Comparison of ENCODE assay signal across 8 cellular contexts in the genomic region with DNA sequence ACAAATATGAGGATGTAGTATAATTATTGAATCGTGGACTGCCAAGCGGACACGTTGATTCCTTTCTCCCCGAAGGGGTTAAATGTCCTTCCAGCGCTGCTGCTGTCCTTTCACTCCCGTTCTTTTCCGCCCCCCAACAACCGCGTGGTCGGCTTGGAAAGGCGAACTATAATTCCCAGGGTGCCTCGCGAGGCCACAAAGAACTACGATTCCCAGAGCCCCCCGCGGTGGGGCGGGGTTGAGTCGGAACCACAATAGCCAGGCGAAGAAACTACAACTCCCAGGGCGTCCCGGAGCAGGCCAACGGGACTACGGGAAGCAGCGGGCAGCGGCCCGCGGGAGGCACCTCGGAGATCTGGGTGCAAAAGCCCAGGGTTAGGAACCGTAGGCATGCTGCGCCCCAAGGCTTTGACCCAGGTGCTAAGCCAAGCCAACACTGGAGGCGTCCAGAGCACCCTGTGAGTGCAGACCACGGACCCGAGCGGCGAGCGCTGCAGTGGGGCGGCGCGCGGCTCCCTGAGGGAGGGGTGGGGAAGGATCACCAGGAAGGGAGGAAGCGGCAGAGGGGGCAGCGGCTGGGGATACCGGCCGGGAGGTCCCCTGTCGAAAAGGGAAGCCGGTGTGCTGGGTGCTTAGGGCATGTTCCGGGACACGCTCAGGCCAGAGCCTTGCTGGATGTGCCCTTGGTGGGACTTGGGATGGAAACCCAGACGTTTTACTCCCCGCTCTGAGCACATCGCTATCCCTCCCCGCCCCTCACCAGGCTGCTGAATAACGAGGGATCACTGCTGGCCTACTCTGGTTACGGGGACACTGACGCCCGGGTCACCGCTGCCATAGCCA. TPM values are rescaled to one million over a fixed set of nuclear protein-coding genes. Genes with fewer than 3 reads are reported as not detected.
A peak's percentile ranks its signal among the peaks of the same experiment; 100 is the strongest.
DNase-seq lines count a peak whose midpoint lies in the region; ATAC-seq and TF ChIP-seq lines count a peak whose summit lies in the region.

Gene LAMTOR2, plus strand, starts transcription at position 283 of the 843 bp plus-strand sequence. Its CDS starts 108 bp downstream, at position 391.

- no peaks in the 10 kb centered on the region for H3K27me3 ChIP-seq in DOHH2 (ENCODE audit: control insufficient read depth, low read length)

- H3K36me3 ChIP-seq in DOHH2 (ENCODE audit: control insufficient read depth, low read length), result peaks cover 33% of the 10 kb centered on the region

- H3K27ac Mint-ChIP-seq in activated T-helper 17 cell treated with anti-CD3 and anti-CD28 coated beads, Interleukin-2, amount 50 U/mL, for 72 hours, result peak within 1 kb of the TSS; percentile 90
- peak within 1 kb of the TSS; percentile 89 to 93 for H3K27ac Mint-ChIP-seq in natural killer cell

- no peaks in the 10 kb centered on the region for H3K9me3 Mint-ChIP-seq in activated T-helper 17 cell treated with anti-CD3 and anti-CD28 coated beads, Interleukin-2, amount 50 U/mL, for 72 hours
- no peaks in the 10 kb centered on the region for H3K9me3 Mint-ChIP-seq in natural killer cell

- no peaks in the 10 kb centered on the region for H3K9me3 ChIP-seq in DOHH2 (ENCODE audit: control insufficient read depth, insufficient read depth, low read length)

- DNase-seq in GOT3 (lab: John Stamatoyannopoulos, UW) (peak; percentile 90), LNCaP clone FGC (ENCODE audit: low read depth) (peak; percentile 84), RWPE1 (ENCODE audit: low spot score) (peak; percentile 98), fibroblast of mammary gland (ENCODE audit: low read depth) (peak; percentile 94), natural killer cell (peak; percentile 93)
- DNase-seq in stimulated activated naive CD4-positive, alpha-beta T cell treated with Interleukin-2 at 50 U/mL for 16 hours (lab: John Stamatoyannopoulos, UW), result peak; percentile 95

- peaks cover 44% of the 10 kb centered on the region for H3K36me3 Mint-ChIP-seq in activated T-helper 17 cell treated with anti-CD3 and anti-CD28 coated beads, Interleukin-2, amount 50 U/mL, for 72 hours (ENCODE audit: low read depth)
- H3K36me3 Mint-ChIP-seq in natural killer cell, result no peaks in the 10 kb centered on the region

- no peaks in the 10 kb centered on the region for H4K20me1 ChIP-seq in DOHH2 (ENCODE audit: control insufficient read depth, insufficient read depth, low read depth, low read length)

- H3K4me2 ChIP-seq in DOHH2 (ENCODE audit: low read length), result peak within 1 kb of the TSS; percentile 98

- POLR2A ChIA-PET in RWPE1 (lab: Yijun Ruan, JAX; ENCODE audit: low non-redundant PET), result no interaction called here

- peaks cover 4% of the 10 kb centered on the region for H3F3A ChIP-seq in DOHH2 (ENCODE audit: control insufficient read depth, insufficient read depth)

- H3K27me3 Mint-ChIP-seq in activated T-helper 17 cell treated with anti-CD3 and anti-CD28 coated beads, Interleukin-2, amount 50 U/mL, for 72 hours, result no peaks in the 10 kb centered on the region
- H3K27me3 Mint-ChIP-seq in natural killer cell (ENCODE audit: low read depth in 2 of 2), result no peaks in the 10 kb centered on the region

- H3K4me1 Mint-ChIP-seq in activated T-helper 17 cell treated with anti-CD3 and anti-CD28 coated beads, Interleukin-2, amount 50 U/mL, for 72 hours, result peaks cover 14% of the 10 kb centered on the region
- H3K4me1 Mint-ChIP-seq in natural killer cell, result peaks cover 31 to 33% of the 10 kb centered on the region in 2 donors

- H3K27ac ChIP-seq in DOHH2 (ENCODE audit: low read depth, low read length) (peak within 1 kb of the TSS; percentile 90), RWPE1 (peak within 1 kb of the TSS; percentile 96)

- no peak for TF ChIP-seq CTCF in DOHH2 (IDR thresholded peaks at IDR 0.05; ENCODE audit: low read depth, low read length, poor library complexity, severe bottlenecking)
- 0 out of 2 replicates have a peak, but pooled peaks have one; percentile 2 for TF ChIP-seq CTCF in LNCaP clone FGC (IDR thresholded peaks at IDR 0.05; ENCODE audit: control insufficient read depth, extremely low read depth, insufficient read depth)
- no peak for TF ChIP-seq CTCF in RWPE1 (conservative IDR thresholded peaks at IDR 0.05; ENCODE audit: low read depth)
- no peak for TF ChIP-seq CTCF in fibroblast of mammary gland (conservative IDR thresholded peaks at IDR 0.05; ENCODE audit: control insufficient read depth, insufficient read depth, low read depth, low read length)
- no peak for TF ChIP-seq CTCF in natural killer cell (IDR thresholded peaks at IDR 0.05)

- no peaks in the 10 kb centered on the region for H3K9me2 ChIP-seq in DOHH2 (replicated peaks; ENCODE audit: control insufficient read depth, low read length)

- H3K79me2 ChIP-seq in DOHH2 (ENCODE audit: control insufficient read depth, low read length), result peaks cover 36% of the 10 kb centered on the region

- peak; percentile 83 for ATAC-seq in activated T-helper 17 cell treated with anti-CD3 and anti-CD28 coated beads, Interleukin-2, amount 50 U/mL, for 72 hours (replicated peaks)
- peak; percentile 78 to 91 (median 83) for ATAC-seq in natural killer cell

- H3K4me1 ChIP-seq in DOHH2 (ENCODE audit: control insufficient read depth, low read length), result peaks cover 19% of the 10 kb centered on the region

- intact Hi-C loops in natural killer cell (cut with micrococcal nuclease), result loop anchor here (1.0 kb wide), 2 partner anchors 33 to 195 kb away; partner anchors contain the start of gene SYT11

- CTCF ChIA-PET in RWPE1 (lab: Yijun Ruan, JAX), result interaction anchor here (0.7 kb wide), 1 partner anchor 40 kb away, joined by 3 read pairs; no protein-coding TSS in a partner anchor

- peak within 1 kb of the TSS; percentile 93 for H3K4me3 Mint-ChIP-seq in activated T-helper 17 cell treated with anti-CD3 and anti-CD28 coated beads, Interleukin-2, amount 50 U/mL, for 72 hours
- peak within 1 kb of the TSS; percentile 98 for H3K4me3 Mint-ChIP-seq in natural killer cell

- H3K4me3 ChIP-seq in DOHH2 (ENCODE audit: low read length) (peak within 1 kb of the TSS; percentile 98), LNCaP clone FGC (ENCODE audit: low read depth, low read length) (peak within 1 kb of the TSS; percentile 92), fibroblast of mammary gland (ENCODE audit: control insufficient read depth, low read depth, low read length) (peak within 1 kb of the TSS; percentile 96)

RNA-seq across cellular contexts. Expression of gene LAMTOR2, which starts in this region (rescaled TPM):
- 10 to 100 TPM; 39.9 to 55.6 TPM for total RNA-seq in activated T-helper 17 cell treated with anti-CD3 and anti-CD28 coated beads, Interleukin-2, amount 50 U/mL, for 72 hours
- total RNA-seq in natural killer cell, result 10 to 100 TPM; 23.5 to 26.1 (median 24.6) TPM

Comparison
In these comparisons a context has a peak if more than half of its experiments do, and no peak if none do; other contexts are left out.
1. Peak in every context shown above with its lines: DNase-seq, ATAC-seq, H3K4me3 ChIP-seq and H3K27ac ChIP-seq.